31 cellular contexts compared by ENCODE assay signal in genomic region chr2:43488737-43489136, GRCh38.
"Had no signal": no experiment of that assay in that cellular context is flagged by ENCODE, and none has a peak within 500 bp of the region (broad histone marks: within the 10 kb centered on the region; RNA-seq: fewer than 3 reads in every experiment).

No MANE protein-coding gene starts in this region.

- DNase-seq: activated CD4-positive, alpha-beta T cell treated with anti-CD3 and anti-CD28 coated beads for 1 hour; activated CD4-positive, alpha-beta T cell treated with anti-CD3 and anti-CD28 coated beads for 48 hours; activated CD4-positive, alpha-beta T cell treated with anti-CD3 and anti-CD28 coated beads, Interleukin-2, amount 50 U/mL, for 4 hours; activated CD4-positive, CD25-positive, alpha-beta regulatory T cell; activated CD8-positive, alpha-beta T cell treated with anti-CD3 and anti-CD28 coated beads for 36 hours; activated effector memory CD4-positive, alpha-beta T cell treated with anti-CD3 and anti-CD28 coated beads, Interleukin-2, amount 50 U/mL, for 16 hours; activated naive CD4-positive, alpha-beta T cell; activated naive CD4-positive, alpha-beta T cell treated with anti-CD3 and anti-CD28 coated beads, Interleukin-2, amount 50 U/mL, for 16 hours; activated naive CD8-positive, alpha-beta T cell treated with anti-CD3 and anti-CD28 coated beads for 36 hours; activated T-cell treated with anti-CD3 and anti-CD28 coated beads, Interleukin-2, amount 50 U/mL, for 1 hour; activated T-cell treated with anti-CD3 and anti-CD28 coated beads, Interleukin-2, amount 50 U/mL, for 72 hours; amniotic stem cell; aorta; brain microvascular endothelial cell; NCI-H1105; NCI-H1417 treated with DMSO at 0.1 percent for 48 hours; NCI-H1694; NCI-H1930; NCI-H2081 treated with DMSO at 0.1 percent for 48 hours; NCI-H446 treated with DMSO at 0.1 percent for 48 hours; NCI-H524; NCI-H69; Peyer's patch; RPMI8226; SIG-M5; T1000; WERI-Rb-1 had no signal

- H3K9ac ChIP-seq: KMS-11 had no signal

- H3K27me3 ChIP-seq: brain microvascular endothelial cell, cardiac muscle cell, Peyer's patch had no signal

- H3K9me3 ChIP-seq: Peyer's patch had no signal

- H3K4me3 ChIP-seq: cardiac muscle cell, Peyer's patch had no signal

- ATAC-seq: activated CD8-positive, alpha-beta T cell treated with anti-CD3 and anti-CD28 coated beads for 36 hours; activated T-cell treated with anti-CD3 and anti-CD28 coated beads, Interleukin-2, amount 50 U/mL, for 72 hours; activated T-helper 17 cell treated with anti-CD3 and anti-CD28 coated beads, Interleukin-2, amount 50 U/mL, for 72 hours; Right ventricle myocardium inferior had no signal

- H3K36me3 ChIP-seq: brain microvascular endothelial cell, cardiac muscle cell, Peyer's patch, WERI-Rb-1 had no signal

- H3K27ac ChIP-seq: brain microvascular endothelial cell, cardiac muscle cell, KMS-11, Peyer's patch, WERI-Rb-1 had no signal

- H3K4me2 ChIP-seq: KMS-11 had no signal
